Comparison of ENCODE assay signal across 16 cellular contexts in the genomic region with DNA sequence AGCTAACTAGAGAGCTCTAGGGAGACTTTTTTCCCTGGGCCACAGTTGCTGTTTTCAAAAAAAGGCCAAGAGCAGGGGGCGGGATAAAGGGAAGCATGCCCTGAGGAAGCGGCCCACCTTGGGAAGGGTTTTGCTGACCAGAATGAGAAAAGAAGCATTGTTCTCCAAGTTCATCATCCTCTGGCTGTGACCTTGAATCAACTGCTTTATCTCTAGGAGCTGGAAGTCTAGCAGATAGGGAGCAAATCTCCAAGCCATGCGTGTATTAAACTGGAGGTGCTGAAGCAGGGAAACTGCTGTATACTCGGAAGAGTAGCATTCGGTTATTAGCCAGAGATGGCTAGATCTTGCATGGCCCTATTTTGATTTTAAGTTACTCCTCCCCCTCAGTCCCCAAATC.
DNase-seq lines count a peak whose midpoint lies in the region; ATAC-seq and TF ChIP-seq lines count a peak whose summit lies in the region.
"Had no signal": no experiment of that assay in that cellular context is flagged by ENCODE, and none has a peak within 500 bp of the region (broad histone marks: within the 10 kb centered on the region; RNA-seq: fewer than 3 reads in every experiment).

No MANE protein-coding gene starts in this region.

- no peaks in the 10 kb centered on the region for H3K27me3 Mint-ChIP-seq in natural killer cell (ENCODE audit: low read depth in 2 of 2)
- no peaks in the 10 kb centered on the region for H3K27me3 Mint-ChIP-seq in natural killer cell treated with Interleukin-12 subunit alpha and Interleukin-12 subunit beta and Interleukin-15 and Interleukin-18, amount 100 ng/mL, for 72 hours
- no peaks in the 10 kb centered on the region for H3K27me3 Mint-ChIP-seq in endodermal cell (ENCODE audit: insufficient read depth)
- no peaks in the 10 kb centered on the region for H3K27me3 Mint-ChIP-seq in nephron (ENCODE audit: low read depth)
- H3K27me3 Mint-ChIP-seq: activated naive CD4-positive, alpha-beta T cell treated with anti-CD3 and anti-CD28 coated beads, Interleukin-2, amount 50 U/mL, for 24 hours; IgD-negative memory B cell had no signal

- H3K27me3 ChIP-seq in endodermal cell (ENCODE audit: control insufficient read depth, insufficient read depth, low read length, poor library complexity, severe bottlenecking), result no peaks in the 10 kb centered on the region
- H3K27me3 ChIP-seq: neural progenitor cell, right lobe of liver had no signal

- no peaks in the 10 kb centered on the region for H3K36me3 Mint-ChIP-seq in natural killer cell
- peaks cover 13% of the 10 kb centered on the region for H3K36me3 Mint-ChIP-seq in natural killer cell treated with Interleukin-12 subunit alpha and Interleukin-12 subunit beta and Interleukin-15 and Interleukin-18, amount 100 ng/mL, for 72 hours
- H3K36me3 Mint-ChIP-seq in endodermal cell (ENCODE audit: low read depth), result peaks cover 4% of the 10 kb centered on the region
- peaks cover 27% of the 10 kb centered on the region for H3K36me3 Mint-ChIP-seq in nephron (ENCODE audit: low read depth)

- peaks cover 4% of the 10 kb centered on the region for H3K36me3 ChIP-seq in endodermal cell (ENCODE audit: control insufficient read depth, insufficient read depth, low read length)
- H3K36me3 ChIP-seq: cardiac muscle cell, neural progenitor cell had no signal

- no peaks in the 10 kb centered on the region for H3K9me3 ChIP-seq in endodermal cell (ENCODE audit: control insufficient read depth, low read length)
- H3K9me3 ChIP-seq: right lobe of liver had no signal

- intact Hi-C loops in natural killer cell (cut with micrococcal nuclease), result no loop called here
- intact Hi-C loops in left colon (cut with DNase I, micrococcal nuclease), result loop anchor here in 1 of 2 donors (10.0 kb wide), 1 partner anchor 67 kb away; the partner anchor contains the start of gene ATP2B4

- H3K27ac ChIP-seq in endodermal cell (ENCODE audit: low read depth, low read length), result no peak overlapping the region
- H3K27ac ChIP-seq: cardiac muscle cell, neural progenitor cell, right lobe of liver had no signal

- ATAC-seq in natural killer cell, result no peak
- no peak for ATAC-seq in natural killer cell treated with Interleukin-12 subunit alpha and Interleukin-12 subunit beta and Interleukin-15 and Interleukin-18, amount 100 ng/mL, for 72 hours
- no peak for ATAC-seq in HG03139 (IDR thresholded peaks at IDR 0.05; ENCODE audit: unreplicated experiment)
- ATAC-seq in HG03354 (IDR thresholded peaks at IDR 0.05; ENCODE audit: poor library complexity, severe bottlenecking, unreplicated experiment), result no peak
- ATAC-seq in left colon, result no peak

- no peaks in the 10 kb centered on the region for H3K9me3 Mint-ChIP-seq in natural killer cell
- H3K9me3 Mint-ChIP-seq in natural killer cell treated with Interleukin-12 subunit alpha and Interleukin-12 subunit beta and Interleukin-15 and Interleukin-18, amount 100 ng/mL, for 72 hours, result no peaks in the 10 kb centered on the region
- H3K9me3 Mint-ChIP-seq in endodermal cell, result no peaks in the 10 kb centered on the region
- H3K9me3 Mint-ChIP-seq in nephron, result no peaks in the 10 kb centered on the region
- H3K9me3 Mint-ChIP-seq: activated naive CD4-positive, alpha-beta T cell treated with anti-CD3 and anti-CD28 coated beads, Interleukin-2, amount 50 U/mL, for 24 hours; IgD-negative memory B cell; neural progenitor cell had no signal

- no peak for TF ChIP-seq CTCF in natural killer cell (IDR thresholded peaks at IDR 0.05)
- no peak for TF ChIP-seq CTCF in endodermal cell (conservative IDR thresholded peaks at IDR 0.05)
- TF ChIP-seq CTCF in nephron (IDR thresholded peaks at IDR 0.05; ENCODE audit: unreplicated experiment in 3 of 3), result no peak

- H3K9ac ChIP-seq in endodermal cell (ENCODE audit: extremely low read depth, low read length, poor library complexity, severe bottlenecking), result no peak overlapping the region
- H3K9ac ChIP-seq: neural progenitor cell had no signal

- peaks cover 9% of the 10 kb centered on the region for H3K4me1 ChIP-seq in endodermal cell (ENCODE audit: control insufficient read depth, insufficient read depth, low read length)
- H3K4me1 ChIP-seq: right lobe of liver had no signal

- peak overlapping the region; percentile 60 to 75 for H3K27ac Mint-ChIP-seq in natural killer cell
- no peak overlapping the region for H3K27ac Mint-ChIP-seq in natural killer cell treated with Interleukin-12 subunit alpha and Interleukin-12 subunit beta and Interleukin-15 and Interleukin-18, amount 100 ng/mL, for 72 hours
- peak overlapping the region; percentile 50 for H3K27ac Mint-ChIP-seq in endodermal cell
- H3K27ac Mint-ChIP-seq in nephron, result peak overlapping the region in 2 of 3 experiments; percentile 10 to 38
- H3K27ac Mint-ChIP-seq: activated naive CD4-positive, alpha-beta T cell treated with anti-CD3 and anti-CD28 coated beads, Interleukin-2, amount 50 U/mL, for 24 hours; IgD-negative memory B cell; neural progenitor cell had no signal

- H3K4me1 Mint-ChIP-seq in natural killer cell, result peaks cover 72 to 76% of the 10 kb centered on the region in 2 donors
- H3K4me1 Mint-ChIP-seq in natural killer cell treated with Interleukin-12 subunit alpha and Interleukin-12 subunit beta and Interleukin-15 and Interleukin-18, amount 100 ng/mL, for 72 hours (ENCODE audit: low read depth in 2 of 2), result peaks cover 62 to 69% of the 10 kb centered on the region in 2 donors
- peaks cover 19% of the 10 kb centered on the region for H3K4me1 Mint-ChIP-seq in endodermal cell
- H3K4me1 Mint-ChIP-seq in nephron, result peaks cover 45% of the 10 kb centered on the region

- WGBS in endodermal cell (ENCODE audit: insufficient coverage in 1 of 2, insufficient read length in 1 of 2), 2 experiments, result 87 to 97% methylated on average over 4 to 5 of the region's 5 CpGs

- no peak for DNase-seq in natural killer cell
- no peak for DNase-seq in natural killer cell treated with Interleukin-12 subunit alpha and Interleukin-12 subunit beta and Interleukin-15 and Interleukin-18, amount 100 ng/mL, for 72 hours (ENCODE audit: low spot score)
- DNase-seq in endodermal cell, result no peak
- DNase-seq in NCI-H526 (lab: John Stamatoyannopoulos, UW), result no peak
- no peak for DNase-seq in left colon
- DNase-seq: hippocampal formation; NCI-H1092 treated with DMSO at 0.1 percent for 48 hours; right lobe of liver; stimulated activated CD4-positive, alpha-beta T cell treated with anti-CD3 and anti-CD28 coated beads, Interleukin-4, amount 100 ng/mL, for 1 hour had no signal

- no peak overlapping the region for H3K4me3 ChIP-seq in endodermal cell (ENCODE audit: low read length)
- H3K4me3 ChIP-seq: cardiac muscle cell, neural progenitor cell, right lobe of liver had no signal

- no peak overlapping the region for H3K4me3 Mint-ChIP-seq in natural killer cell
- H3K4me3 Mint-ChIP-seq in natural killer cell treated with Interleukin-12 subunit alpha and Interleukin-12 subunit beta and Interleukin-15 and Interleukin-18, amount 100 ng/mL, for 72 hours, result no peak overlapping the region
- H3K4me3 Mint-ChIP-seq in endodermal cell, result no peak overlapping the region
- no peak overlapping the region for H3K4me3 Mint-ChIP-seq in nephron
- H3K4me3 Mint-ChIP-seq: activated naive CD4-positive, alpha-beta T cell treated with anti-CD3 and anti-CD28 coated beads, Interleukin-2, amount 50 U/mL, for 24 hours; IgD-negative memory B cell; neural progenitor cell had no signal

Comparison
In these comparisons a context has a peak if more than half of its experiments do, and no peak if none do; other contexts are left out.
1. H3K27ac Mint-ChIP-seq: peak in natural killer cell (2 of 2), endodermal cell (single experiment) and nephron (2 of 3); none in natural killer cell treated with Interleukin-12 subunit alpha and Interleukin-12 subunit beta and Interleukin-15 and Interleukin-18, amount 100 ng/mL, for 72 hours (0 of 2).